9 cellular contexts compared by ENCODE assay signal in the genomic region with DNA sequence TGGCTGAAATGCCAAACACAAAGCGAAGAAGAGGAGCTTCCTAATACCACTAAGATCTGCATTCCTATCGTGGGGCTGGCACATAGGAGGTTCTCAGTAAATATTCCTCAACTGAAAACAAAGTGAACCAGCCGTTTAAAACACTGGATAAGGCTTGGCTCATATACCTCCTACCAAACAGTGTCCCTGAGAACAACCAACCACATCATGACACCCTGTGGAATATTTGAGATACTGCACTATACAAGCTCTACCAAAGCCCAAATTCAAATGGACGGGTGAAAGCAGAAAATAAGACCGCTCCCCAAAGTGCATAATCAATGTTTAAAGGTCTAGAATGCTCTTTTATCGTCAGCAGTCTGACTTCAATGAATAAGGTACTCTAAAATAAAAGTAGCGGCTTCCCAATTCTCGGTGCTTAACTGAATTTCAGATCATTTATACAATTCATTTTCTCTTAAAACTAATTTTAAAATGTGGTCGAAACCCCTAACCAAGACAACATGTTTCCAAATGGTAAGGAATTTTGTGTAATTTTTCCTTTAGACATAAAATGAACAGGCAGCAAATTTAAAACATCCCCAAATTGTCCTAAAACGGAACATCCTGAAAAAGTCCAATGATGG.
DNase-seq lines count a peak whose midpoint lies in the region; ATAC-seq, FAIRE-seq and TF ChIP-seq lines count a peak whose summit lies in the region.
"Had no signal": no experiment of that assay in that cellular context is flagged by ENCODE, and none has a peak within 500 bp of the region (broad histone marks: within the 10 kb centered on the region; RNA-seq: fewer than 3 reads in every experiment).

No MANE protein-coding gene starts in this region.

- in situ Hi-C loops in SK-MEL-5 (cut with HindIII; ENCODE audit: low pct_unique_long_range_greater_than_20kb, low sequenced_read_pairs), result no loop called here

- peaks cover 4% of the 10 kb centered on the region; the same call in 1 of the 3 replicates for H3K9me3 ChIP-seq in A549
- no peaks in the 10 kb centered on the region for H3K9me3 ChIP-seq in HCT116 (ENCODE audit: control insufficient read depth in 1 of 2, insufficient read depth in 1 of 2, low read depth in 1 of 2, low read length in 2 of 2)
- peaks cover 6% of the 10 kb centered on the region for H3K9me3 ChIP-seq in smooth muscle cell (replicated peaks; ENCODE audit: low read depth)

- CTCF ChIA-PET in A549 (lab: Yijun Ruan, JAX), result interaction anchor here (0.8 to 2.1 kb wide), 5 partner anchors 14 to 212 kb away, joined by 3 to 5 read pairs (median 4); no protein-coding TSS in a partner anchor
- CTCF ChIA-PET in HCT116 (lab: Charles Lee), result no interaction called here

- H4K20me1 ChIP-seq in HCT116 (ENCODE audit: insufficient read depth), result no peaks in the 10 kb centered on the region; the same call in 1 of the 2 replicates
- H4K20me1 ChIP-seq in smooth muscle cell (ENCODE audit: low read depth), result no peaks in the 10 kb centered on the region

- peak; percentile 85 to 87; a peak in 5 of 6 replicates for ATAC-seq in A549
- ATAC-seq in HCT116, result no peak
- no peak for ATAC-seq in activated naive CD4-positive, alpha-beta T cell treated with anti-CD3 and anti-CD28 coated beads, Interleukin-2, amount 50 U/mL, for 72 hours
- no peak for ATAC-seq in stimulated activated memory B cell treated with anti-CD40 and anti-IgM and Interleukin-4, amounts not matched to agents 10 μg/mL and 1 μg/mL and 100 μg/mL, for 72 hours

- H3K79me2 ChIP-seq in HCT116 (ENCODE audit: insufficient read depth, low read length), result no peaks in the 10 kb centered on the region
- H3K79me2 ChIP-seq in smooth muscle cell (ENCODE audit: low read depth), result no peaks in the 10 kb centered on the region

- peaks cover 0 to 5% of the 10 kb centered on the region in 2 donors for H3K9me3 Mint-ChIP-seq in activated naive CD4-positive, alpha-beta T cell treated with anti-CD3 and anti-CD28 coated beads, Interleukin-2, amount 50 U/mL, for 72 hours
- peaks cover 3% of the 10 kb centered on the region for H3K9me3 Mint-ChIP-seq in stimulated activated memory B cell treated with anti-CD40 and anti-IgM and Interleukin-4, amounts not matched to agents 10 μg/mL and 1 μg/mL and 100 μg/mL, for 72 hours

- 26% methylated on average over 9 of the region's 10 CpGs for WGBS in A549 (ENCODE audit: missing lambda C conversion rate)
- WGBS in smooth muscle cell (ENCODE audit: low lambda C conversion rate), result 64% methylated on average over 10 of the region's 10 CpGs

- H3K27me3 Mint-ChIP-seq in stimulated activated memory B cell treated with anti-CD40 and anti-IgM and Interleukin-4, amounts not matched to agents 10 μg/mL and 1 μg/mL and 100 μg/mL, for 72 hours, result no peaks in the 10 kb centered on the region
- H3K27me3 Mint-ChIP-seq: activated naive CD4-positive, alpha-beta T cell treated with anti-CD3 and anti-CD28 coated beads, Interleukin-2, amount 50 U/mL, for 24 hours had no signal

- H3K9ac ChIP-seq in HCT116 (ENCODE audit: low read length) (no peak overlapping the region), smooth muscle cell (ENCODE audit: low read depth) (no peak overlapping the region)

- no peaks in the 10 kb centered on the region for H3F3A ChIP-seq in smooth muscle cell (ENCODE audit: low read depth)

- no peak overlapping the region for H3K27ac ChIP-seq in A549
- H3K27ac ChIP-seq in HCT116 (ENCODE audit: low read depth, low read length), result no peak overlapping the region
- no peak overlapping the region for H3K27ac ChIP-seq in smooth muscle cell (ENCODE audit: low read depth)

- no peaks in the 10 kb centered on the region for H3K9me2 ChIP-seq in HCT116 (ENCODE audit: insufficient read depth)

- no peak for TF ChIP-seq EP300 in A549 (IDR thresholded peaks at IDR 0.05)

- no peaks in the 10 kb centered on the region for H3K36me3 ChIP-seq in HCT116 (ENCODE audit: control insufficient read depth in 1 of 2, insufficient read depth in 2 of 2, low read length in 2 of 2)
- no peaks in the 10 kb centered on the region for H3K36me3 ChIP-seq in smooth muscle cell (ENCODE audit: low read depth)

- H3K27me3 ChIP-seq in HCT116 (ENCODE audit: insufficient read depth, low read length) (no peaks in the 10 kb centered on the region), smooth muscle cell (ENCODE audit: low read depth) (no peaks in the 10 kb centered on the region)

- no peak overlapping the region for H3K4me2 ChIP-seq in A549
- no peak overlapping the region for H3K4me2 ChIP-seq in HCT116 (ENCODE audit: low read length)
- no peak overlapping the region for H3K4me2 ChIP-seq in smooth muscle cell

- FAIRE-seq in A549 (lab: Jason Lieb, UNC), result no peak

- TF ChIP-seq CTCF in A549 (IDR thresholded peaks at IDR 0.05) (no peak), HCT116 (IDR thresholded peaks at IDR 0.05 in 2 of 3, conservative IDR thresholded peaks at IDR 0.05 in 1 of 3; ENCODE audit: borderline replicate concordance in 1 of 3, insufficient read depth in 1 of 3, low read depth in 2 of 3, low read length in 2 of 3) (peak in 1 of 3 experiments; percentile 27; a peak in 2 of 6 replicates), smooth muscle cell (IDR thresholded peaks at IDR 0.05; ENCODE audit: borderline replicate concordance, insufficient read depth, poor library complexity, severe bottlenecking) (peak; percentile 51)

- H3K4me3 ChIP-seq in A549, result no peak overlapping the region
- no peak overlapping the region for H3K4me3 ChIP-seq in HCT116 (replicated peaks in 1 of 2; ENCODE audit: low read depth in 1 of 2, low read length in 2 of 2)
- H3K4me3 ChIP-seq in smooth muscle cell, result no peak overlapping the region

- no peak overlapping the region for H3K4me3 Mint-ChIP-seq in stimulated activated memory B cell treated with anti-CD40 and anti-IgM and Interleukin-4, amounts not matched to agents 10 μg/mL and 1 μg/mL and 100 μg/mL, for 72 hours
- H3K4me3 Mint-ChIP-seq: activated naive CD4-positive, alpha-beta T cell treated with anti-CD3 and anti-CD28 coated beads, Interleukin-2, amount 50 U/mL, for 24 hours had no signal

- H2AFZ ChIP-seq in HCT116 (ENCODE audit: low read depth, low read length, poor library complexity, severe bottlenecking), result no peak overlapping the region
- H2AFZ ChIP-seq in smooth muscle cell (ENCODE audit: low read depth), result no peak overlapping the region

- H3K27ac Mint-ChIP-seq in activated naive CD4-positive, alpha-beta T cell treated with anti-CD3 and anti-CD28 coated beads, Interleukin-2, amount 50 U/mL, for 72 hours, result no peak overlapping the region
- no peak overlapping the region for H3K27ac Mint-ChIP-seq in stimulated activated memory B cell treated with anti-CD40 and anti-IgM and Interleukin-4, amounts not matched to agents 10 μg/mL and 1 μg/mL and 100 μg/mL, for 72 hours
- H3K27ac Mint-ChIP-seq: activated naive CD4-positive, alpha-beta T cell treated with anti-CD3 and anti-CD28 coated beads, Interleukin-2, amount 50 U/mL, for 24 hours had no signal

- DNase-seq in A549 (ENCODE audit: low read depth in 1 of 2, low spot score in 1 of 2) (peak; percentile 3 to 25), HCT116 (ENCODE audit: low read depth, low spot score) (no peak), SK-MEL-5 (ENCODE audit: low read depth, low spot score) (peak; percentile 65), globus pallidus (ENCODE audit: low spot score) (peak; percentile 38), smooth muscle cell (lab: John Stamatoyannopoulos, UW; ENCODE audit: unreplicated experiment) (no peak)
- DNase-seq in activated naive CD4-positive, alpha-beta T cell treated with anti-CD3 and anti-CD28 coated beads, Interleukin-2, amount 50 U/mL, for 72 hours (ENCODE audit: low spot score in 2 of 2), result no peak
- no peak for DNase-seq in stimulated activated CD4-positive, alpha-beta T cell treated with anti-CD3 and anti-CD28 coated beads, Interleukin-2, amount 100 ng/mL, for 24 hours

- intact Hi-C loops in HCT116 (cut with micrococcal nuclease), result loop anchor here (10.0 kb wide), 1 partner anchor 1188 kb away; no protein-coding TSS in a partner anchor

- no TSS peak for BruUV-seq in HCT116 (replicated peaks; lab: Mats Ljungman, UMichigan)

- H3K36me3 Mint-ChIP-seq in activated naive CD4-positive, alpha-beta T cell treated with anti-CD3 and anti-CD28 coated beads, Interleukin-2, amount 50 U/mL, for 72 hours, result no peaks in the 10 kb centered on the region
- H3K36me3 Mint-ChIP-seq in stimulated activated memory B cell treated with anti-CD40 and anti-IgM and Interleukin-4, amounts not matched to agents 10 μg/mL and 1 μg/mL and 100 μg/mL, for 72 hours, result no peaks in the 10 kb centered on the region
- H3K36me3 Mint-ChIP-seq: activated naive CD4-positive, alpha-beta T cell treated with anti-CD3 and anti-CD28 coated beads, Interleukin-2, amount 50 U/mL, for 24 hours had no signal

- H3K4me1 ChIP-seq in A549 (no peaks in the 10 kb centered on the region), HCT116 (ENCODE audit: control insufficient read depth in 1 of 2, insufficient read depth in 2 of 2, low read length in 2 of 2) (no peaks in the 10 kb centered on the region), smooth muscle cell (ENCODE audit: low read depth) (no peaks in the 10 kb centered on the region)

- H3K4me1 Mint-ChIP-seq in stimulated activated memory B cell treated with anti-CD40 and anti-IgM and Interleukin-4, amounts not matched to agents 10 μg/mL and 1 μg/mL and 100 μg/mL, for 72 hours, result no peaks in the 10 kb centered on the region
- H3K4me1 Mint-ChIP-seq: activated naive CD4-positive, alpha-beta T cell treated with anti-CD3 and anti-CD28 coated beads, Interleukin-2, amount 50 U/mL, for 24 hours had no signal

- TF ChIP-seq RAD21 in A549 (conservative IDR thresholded peaks at IDR 0.05 in 1 of 2, IDR thresholded peaks at IDR 0.05 in 1 of 2) (peak; percentile 29 to 52; a peak in 2 of 5 replicates), HCT116 (IDR thresholded peaks at IDR 0.05; ENCODE audit: low read depth) (0 out of 2 replicates have a peak, but pooled peaks have one; percentile 7)

- POLR2A ChIA-PET in A549 (lab: Yijun Ruan, JAX), result no interaction called here
- POLR2A ChIA-PET in HCT116 (lab: Charles Lee), result no interaction called here

- TF ChIP-seq POLR2A in A549 (IDR thresholded peaks at IDR 0.05; ENCODE audit: low read length) (no peak), HCT116 (IDR thresholded peaks at IDR 0.05; ENCODE audit: borderline replicate concordance, extremely low read depth, insufficient read depth, insufficient read length) (no peak)

- RAD21 ChIA-PET in HCT116 (lab: Charles Lee; ENCODE audit: low non-redundant PET in 1 of 2, low total read pairs in 2 of 2, uncharacterized antibody in 2 of 2, unreplicated experiment in 2 of 2), result no interaction called here

TF ChIP-seq in A549, 52 proteins besides CTCF, POLR2A, EP300 and RAD21:
- TF ChIP-seq RARB (CRISPR knock-in tag; IDR thresholded peaks at IDR 0.05), result no peak
- no peak for TF ChIP-seq MAFK (IDR thresholded peaks at IDR 0.05; ENCODE audit: partially characterized antibody)
- peak; percentile 28; the same call in 2 of the 3 replicates for TF ChIP-seq SMC3 (IDR thresholded peaks at IDR 0.05)

Comparison
In these comparisons a context has a peak if more than half of its experiments do, and no peak if none do; other contexts are left out.
1. ATAC-seq: peak in A549 (2 of 2); none in HCT116 (single experiment), activated naive CD4-positive, alpha-beta T cell treated with anti-CD3 and anti-CD28 coated beads, Interleukin-2, amount 50 U/mL, for 72 hours (0 of 2) and stimulated activated memory B cell treated with anti-CD40 and anti-IgM and Interleukin-4, amounts not matched to agents 10 μg/mL and 1 μg/mL and 100 μg/mL, for 72 hours (single experiment).
2. DNase-seq: peak in A549 (2 of 2), SK-MEL-5 (single experiment) and globus pallidus (single experiment); none in HCT116 (single experiment), smooth muscle cell (single experiment), activated naive CD4-positive, alpha-beta T cell treated with anti-CD3 and anti-CD28 coated beads, Interleukin-2, amount 50 U/mL, for 72 hours (0 of 2) and stimulated activated CD4-positive, alpha-beta T cell treated with anti-CD3 and anti-CD28 coated beads, Interleukin-2, amount 100 ng/mL, for 24 hours (0 of 2).